Comparison of ENCODE assay signal across 2 cellular contexts in genomic region chrX:81120936-81121351, GRCh38.
TF ChIP-seq lines count a peak whose summit lies in the region.

No MANE protein-coding gene starts in this region.

TF ChIP-seq in IMR-90, 13 proteins besides CTCF, POLR2A, EP300 and RAD21 (continued from another document):
- TF ChIP-seq ELK1 (IDR thresholded peaks at IDR 0.05; ENCODE audit: borderline replicate concordance, low read depth, low read length), result no peak

TF ChIP-seq in HepG2, 621 proteins besides CTCF, POLR2A, EP300 and RAD21 (continued from another document):
- TF ChIP-seq ZNF839 (CRISPR knock-in tag; IDR thresholded peaks at IDR 0.05; ENCODE audit: borderline replicate concordance) (no peak), ZNF761 (CRISPR knock-in tag; conservative IDR thresholded peaks at IDR 0.05) (no peak), ZFP36 (IDR thresholded peaks at IDR 0.05; ENCODE audit: borderline replicate concordance, low read depth, low read length, partially characterized antibody) (no peak), ZNF354B (CRISPR knock-in tag; IDR thresholded peaks at IDR 0.05) (no peak), ZNF672 (CRISPR knock-in tag; IDR thresholded peaks at IDR 0.05) (no peak), ZNF318 (CRISPR knock-in tag; IDR thresholded peaks at IDR 0.05) (no peak), MEIS2 (CRISPR knock-in tag; IDR thresholded peaks at IDR 0.05) (no peak), ZNF292 (CRISPR knock-in tag; IDR thresholded peaks at IDR 0.05; ENCODE audit: borderline replicate concordance, low read depth) (no peak), ZFP62 (CRISPR knock-in tag; IDR thresholded peaks at IDR 0.05) (no peak)
